Comparison of ENCODE assay signal across 19 cellular contexts in the genomic region with DNA sequence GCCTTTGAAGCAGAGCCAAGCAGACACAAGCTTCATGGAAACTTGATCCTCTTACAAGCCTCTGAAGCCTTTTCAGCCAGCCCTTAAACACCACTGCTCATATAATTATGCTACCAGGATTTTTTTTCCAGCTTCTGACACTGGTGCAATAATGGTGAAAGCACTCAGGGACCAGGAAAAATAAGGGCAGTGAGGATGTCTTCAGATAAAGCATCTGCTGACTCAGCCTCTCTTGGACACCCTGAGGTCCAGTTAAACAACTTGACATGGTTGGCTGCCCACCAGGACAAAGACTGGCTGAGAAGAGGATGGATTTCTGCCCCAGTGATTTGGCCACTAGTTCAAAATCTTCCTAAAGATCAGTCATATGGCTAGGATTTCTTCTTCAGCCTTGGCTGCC.
"Had no signal": no experiment of that assay in that cellular context is flagged by ENCODE, and none has a peak within 500 bp of the region (broad histone marks: within the 10 kb centered on the region; RNA-seq: fewer than 3 reads in every experiment).

No MANE protein-coding gene starts in this region.

- H3K36me3 ChIP-seq: esophagus squamous epithelium, suprapubic skin had no signal

- H3K9me3 ChIP-seq: body of pancreas, esophagus squamous epithelium had no signal

- ATAC-seq: activated CD8-positive, alpha-beta T cell treated with anti-CD3 and anti-CD28 coated beads, Interleukin-2, amount 10 ng/mL, durations not matched to agents 7 days and 5 days; body of pancreas; naive thymus-derived CD8-positive, alpha-beta T cell; right cardiac atrium had no signal

- DNase-seq: activated B cell treated with CpG ODN at 0.5 μM for 24 hours; activated CD4-positive, alpha-beta T cell treated with anti-CD3 and anti-CD28 coated beads, Interleukin-2, amount 10 ng/mL, durations not matched to agents 24 days and 14 days; activated CD8-positive, alpha-beta memory T cell treated with anti-CD3 and anti-CD28 coated beads, Interleukin-2, amount 50 U/mL, for 4 hours; activated CD8-positive, alpha-beta T cell treated with anti-CD3 and anti-CD28 coated beads, Interleukin-2, amount 10 ng/mL, durations not matched to agents 7 days and 5 days; activated gamma-delta T cell; activated T-cell treated with anti-CD3 and anti-CD28 coated beads, Interleukin-2, amount 50 U/mL, for 48 hours; amygdala; body of pancreas; caudate nucleus; effector CD4-positive, alpha-beta T cell; esophagus squamous epithelium; kidney; mesenchymal stem cell; naive thymus-derived CD8-positive, alpha-beta T cell; right cardiac atrium had no signal

- H3K4me3 ChIP-seq: body of pancreas, coronary artery, esophagus squamous epithelium, hepatocyte, smooth muscle cell, suprapubic skin had no signal

- H3K27ac ChIP-seq: body of pancreas, coronary artery, esophagus squamous epithelium, hepatocyte, suprapubic skin had no signal

- H3K27me3 ChIP-seq: body of pancreas, esophagus squamous epithelium, hepatocyte, suprapubic skin had no signal

- H3K4me1 ChIP-seq: body of pancreas, esophagus squamous epithelium, suprapubic skin had no signal
